ENCODE assay signal across 8 cellular contexts in the genomic region with DNA sequence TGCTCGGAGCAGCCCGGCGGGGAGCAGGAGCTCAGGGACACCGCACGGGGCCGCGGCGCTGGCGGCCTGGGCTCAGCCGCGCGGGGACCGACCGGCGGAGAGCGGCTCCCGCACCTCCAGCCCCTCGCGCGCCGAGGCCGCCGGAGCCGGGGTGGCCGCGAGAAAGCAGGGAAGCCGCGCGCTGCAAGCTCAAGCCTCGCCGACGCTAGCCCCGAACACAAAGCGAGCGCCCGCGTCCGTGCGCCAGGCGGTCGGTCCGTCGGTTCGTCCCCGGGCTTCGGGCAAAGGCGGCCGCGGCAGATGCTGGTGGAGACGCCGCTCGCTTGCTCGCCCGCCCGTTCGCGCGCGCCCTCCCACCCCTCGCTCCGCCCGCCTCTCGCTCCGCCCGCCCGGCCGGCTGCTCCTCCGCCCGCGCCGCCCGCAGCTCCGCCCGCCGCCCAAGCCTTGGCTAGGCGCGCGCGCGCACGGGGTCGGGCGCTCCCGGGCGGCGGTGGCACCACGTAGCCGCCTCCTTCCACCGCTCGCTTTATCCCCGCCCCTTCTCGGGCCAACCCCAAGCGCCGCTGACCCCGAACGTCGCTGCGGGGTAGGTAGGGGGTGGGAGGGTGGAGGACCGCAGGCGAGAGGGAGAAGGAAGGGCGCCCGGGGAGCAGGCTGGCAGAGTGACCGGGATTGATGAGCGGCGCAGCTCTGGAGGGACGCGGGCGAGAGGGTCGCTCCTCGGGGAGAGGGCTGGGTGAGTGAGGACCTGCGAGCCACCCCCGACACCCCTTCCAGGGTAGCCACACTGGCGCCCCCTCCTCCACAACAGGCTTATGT. TPM values are rescaled to one million over a fixed set of nuclear protein-coding genes. Genes with fewer than 3 reads are reported as not detected.
DNase-seq lines count a peak whose midpoint lies in the region; ATAC-seq, FAIRE-seq and TF ChIP-seq lines count a peak whose summit lies in the region.

Gene TSPAN5, minus strand, starts transcription at position 325 of the 819 bp plus-strand sequence.

- H3K9me3 ChIP-seq in A549, result no peaks in the 10 kb centered on the region
- H3K9me3 ChIP-seq in left lung, result no peaks in the 10 kb centered on the region

- peaks cover 0 to 39% of the 10 kb centered on the region in 2 donors for H3K27me3 ChIP-seq in left lung

- peak; percentile 87 to 90 for ATAC-seq in A549
- peak; percentile 43 for ATAC-seq in GM18858 (IDR thresholded peaks at IDR 0.05; ENCODE audit: unreplicated experiment)
- peak; percentile 52 for ATAC-seq in HG03095 (IDR thresholded peaks at IDR 0.05; ENCODE audit: unreplicated experiment)
- ATAC-seq in left lung, result peak; percentile 85

- TF ChIP-seq CTCF in A549 (IDR thresholded peaks at IDR 0.05) (no peak), left lung (IDR thresholded peaks at IDR 0.05) (no peak)

- DNase-seq in A549 (ENCODE audit: low read depth in 1 of 2, low spot score in 1 of 2), result peak; percentile 52 to 73
- peak; percentile 24 to 85 for DNase-seq in NCI-H446 (lab: John Stamatoyannopoulos, UW)
- peak; percentile 79 to 83 for DNase-seq in activated CD4-positive, alpha-beta T cell treated with anti-CD3 and anti-CD28 coated beads, Interleukin-2, amount 50 U/mL, for 4 hours
- peak; percentile 90 for DNase-seq in dermis blood vessel endothelial cell
- peak; percentile 83 to 92 for DNase-seq in left lung
- peak; percentile 83 for DNase-seq in stimulated activated CD4-positive, alpha-beta T cell treated with anti-CD3 and anti-CD28 coated beads, Interleukin-2, amount 100 ng/mL, for 4 hours (ENCODE audit: low read depth)

- no peaks in the 10 kb centered on the region for H3K36me3 ChIP-seq in left lung

- no peak for TF ChIP-seq RAD21 in A549 (conservative IDR thresholded peaks at IDR 0.05 in 1 of 2, IDR thresholded peaks at IDR 0.05 in 1 of 2)

- H3K4me3 ChIP-seq in A549 (peak within 1 kb of the TSS; percentile 62), left lung (peak within 1 kb of the TSS; percentile 55 to 67)

- POLR2A ChIA-PET in A549 (lab: Yijun Ruan, JAX), result interaction anchor here (0.6 to 2.2 kb wide), 4 partner anchors 13 to 398 kb away, joined by 3 to 6 read pairs (median 3); partner anchors contain the start of gene RAP1GDS1

- CTCF ChIA-PET in A549 (lab: Yijun Ruan, JAX), result interaction anchor here (0.7 to 3.4 kb wide), 6 partner anchors 13 to 507 kb away, joined by 3 to 20 read pairs (median 4); no protein-coding TSS in a partner anchor

- no peak for FAIRE-seq in A549 (lab: Jason Lieb, UNC)

- 0% methylated on average over 1 of the region's 113 CpGs for WGBS in A549 (ENCODE audit: missing lambda C conversion rate)

- H3K4me1 ChIP-seq in A549 (peaks cover 54% of the 10 kb centered on the region), left lung (peaks cover 16 to 29% of the 10 kb centered on the region in 2 donors)

- TF ChIP-seq POLR2A in A549 (IDR thresholded peaks at IDR 0.05; ENCODE audit: low read length), result peak; percentile 18

- intact Hi-C loops in left lung (cut with DNase I), result no loop called here

- TF ChIP-seq EP300 in A549 (IDR thresholded peaks at IDR 0.05), result no peak

- peak within 1 kb of the TSS; percentile 96 for H3K4me2 ChIP-seq in A549

- H3K27ac ChIP-seq in A549 (peak within 1 kb of the TSS; percentile 78 to 93), left lung (peak within 1 kb of the TSS; percentile 53 to 87)

TF ChIP-seq in A549, 52 proteins besides CTCF, POLR2A, EP300 and RAD21:
- TF ChIP-seq RFX5 (IDR thresholded peaks at IDR 0.05) (no peak), E2F6 (IDR thresholded peaks at IDR 0.05; ENCODE audit: borderline replicate concordance, low read depth) (peak; percentile 57; the same call in 1 of the 2 replicates), JUN (IDR thresholded peaks at IDR 0.05) (peak in 1 of 2 experiments; percentile 29; a peak in 1 of 5 replicates), CBX2 (IDR thresholded peaks at IDR 0.05; ENCODE audit: borderline replicate concordance, low read depth) (no peak), NR3C1 (IDR thresholded peaks at IDR 0.05) (no peak), NPAS2 (CRISPR knock-in tag; IDR thresholded peaks at IDR 0.05; ENCODE audit: borderline replicate concordance) (no peak), SMC3 (IDR thresholded peaks at IDR 0.05) (peak; percentile 5; the same call in 1 of the 3 replicates)
- TF ChIP-seq, protein P1, sequence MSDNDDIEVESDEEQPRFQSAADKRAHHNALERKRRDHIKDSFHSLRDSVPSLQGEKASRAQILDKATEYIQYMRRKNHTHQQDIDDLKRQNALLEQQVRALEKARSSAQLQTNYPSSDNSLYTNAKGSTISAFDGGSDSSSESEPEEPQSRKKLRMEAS (IDR thresholded peaks at IDR 0.05), result peak; percentile 16; the same call in 1 of the 2 replicates

RNA-seq across cellular contexts. Expression of gene TSPAN5, which starts in this region (rescaled TPM):
- polyA plus RNA-seq in A549 (2011; rRNA removed), result 10.6 and 12.4 TPM in 2 replicates
- 2.8 and 3.6 TPM in 2 replicates for polyA plus RNA-seq in A549 (2012; cell fraction: cytosol; rRNA removed)
- 2.8 and 3.3 TPM in 2 replicates for polyA plus RNA-seq in A549 (2012; cell fraction: nucleus; rRNA removed)
- 7.4 to 9.5 TPM (median 9.0 TPM) in 3 replicates for polyA plus RNA-seq in A549 (2017; fragmentation: RNase III; extraction: RNeasy Plus Mini Kit Qiagen cat#74134 plus additional on column Dnase treatment)
- 7.4 and 7.5 TPM in 2 replicates for polyA minus RNA-seq in A549 (2011; rRNA and poly(A)+ RNA removed)
- 78.3 and 138 TPM in 2 replicates for total RNA-seq in dermis blood vessel endothelial cell
- 10 to 100 TPM; 11.9 to 16.9 TPM for total RNA-seq in left lung

Comparison
In these comparisons a context has a peak if more than half of its experiments do, and no peak if none do; other contexts are left out.
1. Peak in every context shown above with its lines: DNase-seq, ATAC-seq, H3K4me3 ChIP-seq and H3K27ac ChIP-seq.